Comparison of ENCODE assay signal across 1 cellular context in the genomic region with DNA sequence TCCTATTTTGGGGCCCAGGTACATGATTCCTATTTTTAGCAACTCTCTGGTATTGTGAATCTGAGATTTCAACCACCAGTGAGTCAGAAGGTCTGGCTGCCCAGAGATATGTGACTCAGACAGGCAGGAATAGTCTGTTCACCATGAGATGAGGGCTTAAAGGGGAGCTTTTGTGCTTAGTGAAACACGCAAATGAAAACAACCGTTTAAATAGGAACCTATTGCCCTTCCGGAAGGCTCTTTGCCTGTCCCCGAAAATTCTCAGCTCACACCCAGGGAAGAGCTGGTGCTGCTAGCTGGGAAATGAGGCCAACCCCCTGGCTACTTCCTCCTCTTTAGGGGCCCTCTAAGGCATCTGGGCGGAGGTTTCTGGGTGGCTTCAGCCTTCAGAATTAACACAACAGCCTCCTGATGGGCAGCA.
TF ChIP-seq lines count a peak whose summit lies in the region.

No MANE protein-coding gene starts in this region.

TF ChIP-seq in K562, 482 proteins besides CTCF, POLR2A, EP300 and RAD21 (continued from another document):
- TF ChIP-seq TCF3 (CRISPR knock-in tag; IDR thresholded peaks at IDR 0.05) (peak; percentile 82), ZNF140 (CRISPR knock-in tag; IDR thresholded peaks at IDR 0.05) (no peak), SOX6 (IDR thresholded peaks at IDR 0.05) (0 out of 2 replicates have a peak, but pooled peaks have one; percentile 33), ZNF239 (CRISPR knock-in tag; IDR thresholded peaks at IDR 0.05) (no peak), GABPB1 (CRISPR knock-in tag; IDR thresholded peaks at IDR 0.05) (no peak), ILF3 (IDR thresholded peaks at IDR 0.05; ENCODE audit: borderline replicate concordance) (no peak), NCOR1 (IDR thresholded peaks at IDR 0.05) (peak; percentile 64), JUND (IDR thresholded peaks at IDR 0.05; ENCODE audit: borderline replicate concordance, low read depth, low read length) (peak; percentile 91), JUND (tag; IDR thresholded peaks at IDR 0.05; ENCODE audit: borderline replicate concordance, low read depth, low read length) (peak; percentile 79; the same call in 1 of the 3 replicates), MEF2D (tag; conservative IDR thresholded peaks at IDR 0.05; ENCODE audit: low read depth) (peak; percentile 95), POLR2AphosphoS5 (IDR thresholded peaks at IDR 0.05; ENCODE audit: control insufficient read depth, insufficient read depth, low read depth, low read length) (peak; percentile 59; the same call in 1 of the 2 replicates), FUS (optimal IDR thresholded peaks at IDR 0.05; ENCODE audit: low read depth, low read length) (no peak), SMAD1 (IDR thresholded peaks at IDR 0.05; ENCODE audit: low read depth, low read length, partially characterized antibody) (no peak), RNF2 (IDR thresholded peaks at IDR 0.05) (no peak), ETV5 (CRISPR knock-in tag; IDR thresholded peaks at IDR 0.05; ENCODE audit: low read depth) (0 out of 2 replicates have a peak, but pooled peaks have one; percentile 35), FOS (IDR thresholded peaks at IDR 0.05; ENCODE audit: extremely low read depth, insufficient read length) (no peak), NR4A1 (CRISPR knock-in tag; IDR thresholded peaks at IDR 0.05) (no peak), NR4A1 (tag; IDR thresholded peaks at IDR 0.05) (no peak), THRAP3 (IDR thresholded peaks at IDR 0.05; ENCODE audit: borderline replicate concordance) (no peak), BRF1 (IDR thresholded peaks at IDR 0.05; ENCODE audit: borderline replicate concordance, extremely low read depth, insufficient read length) (no peak), TEAD4 (IDR thresholded peaks at IDR 0.05; ENCODE audit: low read length) (peak; percentile 90), TEAD4 (CRISPR knock-in tag; IDR thresholded peaks at IDR 0.05; ENCODE audit: borderline replicate concordance) (no peak), JUN (IDR thresholded peaks at IDR 0.05; ENCODE audit: borderline replicate concordance, low read depth, low read length) (peak; percentile 65), JUN (CRISPR knock-in tag; IDR thresholded peaks at IDR 0.05; ENCODE audit: borderline replicate concordance) (no peak), HEY1 (CRISPR knock-in tag; IDR thresholded peaks at IDR 0.05; ENCODE audit: borderline replicate concordance) (no peak), TAL1 (IDR thresholded peaks at IDR 0.05) (peak; percentile 80), PCBP2 (IDR thresholded peaks at IDR 0.05; ENCODE audit: low read depth, low read length, poor library complexity, severe bottlenecking) (no peak), DPF2 (IDR thresholded peaks at IDR 0.05) (peak; percentile 72), LEF1 (IDR thresholded peaks at IDR 0.05) (no peak), TEAD2 (tag; IDR thresholded peaks at IDR 0.05) (no peak), SMARCA4 (IDR thresholded peaks at IDR 0.05) (peak; percentile 61; the same call in 1 of the 2 replicates), ATF1 (CRISPR knock-in tag; IDR thresholded peaks at IDR 0.05) (no peak), ATF1 (tag; IDR thresholded peaks at IDR 0.05) (no peak), ZNF212 (CRISPR knock-in tag; IDR thresholded peaks at IDR 0.05) (no peak), BRD4 (IDR thresholded peaks at IDR 0.05) (no peak), HNRNPL (IDR thresholded peaks at IDR 0.05; ENCODE audit: low read depth, low read length) (no peak), KAT2B (IDR thresholded peaks at IDR 0.05; ENCODE audit: low read depth, low read length) (no peak), PHF8 (IDR thresholded peaks at IDR 0.05; ENCODE audit: borderline replicate concordance, low read length) (no peak), SIN3A (IDR thresholded peaks at IDR 0.05; ENCODE audit: borderline replicate concordance in 2 of 2, control insufficient read depth in 1 of 2, low read depth in 2 of 2, low read length in 2 of 2) (no peak), OTX1 (CRISPR knock-in tag; IDR thresholded peaks at IDR 0.05) (no peak), POLR2G (IDR thresholded peaks at IDR 0.05; ENCODE audit: low read depth, low read length) (no peak)
- TF ChIP-seq, protein P1, sequence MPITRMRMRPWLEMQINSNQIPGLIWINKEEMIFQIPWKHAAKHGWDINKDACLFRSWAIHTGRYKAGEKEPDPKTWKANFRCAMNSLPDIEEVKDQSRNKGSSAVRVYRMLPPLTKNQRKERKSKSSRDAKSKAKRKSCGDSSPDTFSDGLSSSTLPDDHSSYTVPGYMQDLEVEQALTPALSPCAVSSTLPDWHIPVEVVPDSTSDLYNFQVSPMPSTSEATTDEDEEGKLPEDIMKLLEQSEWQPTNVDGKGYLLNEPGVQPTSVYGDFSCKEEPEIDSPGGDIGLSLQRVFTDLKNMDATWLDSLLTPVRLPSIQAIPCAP (CRISPR knock-in tag; IDR thresholded peaks at IDR 0.05; ENCODE audit: borderline replicate concordance), result no peak
- TF ChIP-seq, protein P2, sequence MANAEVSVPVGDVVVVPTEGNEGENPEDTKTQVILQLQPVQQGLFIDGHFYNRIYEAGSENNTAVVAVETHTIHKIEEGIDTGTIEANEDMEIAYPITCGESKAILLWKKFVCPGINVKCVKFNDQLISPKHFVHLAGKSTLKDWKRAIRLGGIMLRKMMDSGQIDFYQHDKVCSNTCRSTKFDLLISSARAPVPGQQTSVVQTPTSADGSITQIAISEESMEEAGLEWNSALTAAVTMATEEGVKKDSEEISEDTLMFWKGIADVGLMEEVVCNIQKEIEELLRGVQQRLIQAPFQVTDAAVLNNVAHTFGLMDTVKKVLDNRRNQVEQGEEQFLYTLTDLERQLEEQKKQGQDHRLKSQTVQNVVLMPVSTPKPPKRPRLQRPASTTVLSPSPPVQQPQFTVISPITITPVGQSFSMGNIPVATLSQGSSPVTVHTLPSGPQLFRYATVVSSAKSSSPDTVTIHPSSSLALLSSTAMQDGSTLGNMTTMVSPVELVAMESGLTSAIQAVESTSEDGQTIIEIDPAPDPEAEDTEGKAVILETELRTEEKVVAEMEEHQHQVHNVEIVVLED (CRISPR knock-in tag; IDR thresholded peaks at IDR 0.05), result no peak
- TF ChIP-seq, protein P3, sequence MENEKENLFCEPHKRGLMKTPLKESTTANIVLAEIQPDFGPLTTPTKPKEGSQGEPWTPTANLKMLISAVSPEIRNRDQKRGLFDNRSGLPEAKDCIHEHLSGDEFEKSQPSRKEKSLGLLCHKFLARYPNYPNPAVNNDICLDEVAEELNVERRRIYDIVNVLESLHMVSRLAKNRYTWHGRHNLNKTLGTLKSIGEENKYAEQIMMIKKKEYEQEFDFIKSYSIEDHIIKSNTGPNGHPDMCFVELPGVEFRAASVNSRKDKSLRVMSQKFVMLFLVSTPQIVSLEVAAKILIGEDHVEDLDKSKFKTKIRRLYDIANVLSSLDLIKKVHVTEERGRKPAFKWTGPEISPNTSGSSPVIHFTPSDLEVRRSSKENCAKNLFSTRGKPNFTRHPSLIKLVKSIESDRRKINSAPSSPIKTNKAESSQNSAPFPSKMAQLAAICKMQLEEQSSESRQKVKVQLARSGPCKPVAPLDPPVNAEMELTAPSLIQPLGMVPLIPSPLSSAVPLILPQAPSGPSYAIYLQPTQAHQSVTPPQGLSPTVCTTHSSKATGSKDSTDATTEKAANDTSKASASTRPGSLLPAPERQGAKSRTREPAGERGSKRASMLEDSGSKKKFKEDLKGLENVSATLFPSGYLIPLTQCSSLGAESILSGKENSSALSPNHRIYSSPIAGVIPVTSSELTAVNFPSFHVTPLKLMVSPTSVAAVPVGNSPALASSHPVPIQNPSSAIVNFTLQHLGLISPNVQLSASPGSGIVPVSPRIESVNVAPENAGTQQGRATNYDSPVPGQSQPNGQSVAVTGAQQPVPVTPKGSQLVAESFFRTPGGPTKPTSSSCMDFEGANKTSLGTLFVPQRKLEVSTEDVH (IDR thresholded peaks at IDR 0.05; ENCODE audit: low read depth, partially characterized antibody), result no peak
- TF ChIP-seq, protein P4, sequence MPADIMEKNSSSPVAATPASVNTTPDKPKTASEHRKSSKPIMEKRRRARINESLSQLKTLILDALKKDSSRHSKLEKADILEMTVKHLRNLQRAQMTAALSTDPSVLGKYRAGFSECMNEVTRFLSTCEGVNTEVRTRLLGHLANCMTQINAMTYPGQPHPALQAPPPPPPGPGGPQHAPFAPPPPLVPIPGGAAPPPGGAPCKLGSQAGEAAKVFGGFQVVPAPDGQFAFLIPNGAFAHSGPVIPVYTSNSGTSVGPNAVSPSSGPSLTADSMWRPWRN (IDR thresholded peaks at IDR 0.05; ENCODE audit: low read depth), result no peak
